In the genomic region with DNA sequence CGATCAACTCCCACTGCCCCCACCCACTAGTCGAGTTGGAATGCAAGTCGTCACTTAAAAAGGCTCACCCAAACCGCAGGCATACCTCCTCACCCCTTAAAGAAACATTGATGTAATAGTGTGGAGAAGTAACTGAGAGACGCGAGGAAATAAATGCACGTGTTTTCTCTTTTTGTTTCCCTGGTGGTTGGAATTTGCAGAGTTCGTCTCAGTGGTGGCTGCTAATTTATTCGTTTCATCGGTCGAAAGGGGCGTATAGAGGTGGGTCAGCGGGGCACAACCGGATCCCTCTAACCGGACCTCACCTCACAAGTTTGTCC, we compare ENCODE assay signal across 11 cellular contexts. TPM values are rescaled to one million over a fixed set of nuclear protein-coding genes. Genes with fewer than 3 reads are reported as not detected.
DNase-seq lines count a peak whose midpoint lies in the region; ATAC-seq and TF ChIP-seq lines count a peak whose summit lies in the region.
"Had no signal": no experiment of that assay in that cellular context is flagged by ENCODE, and none has a peak within 500 bp of the region (broad histone marks: within the 10 kb centered on the region; RNA-seq: fewer than 3 reads in every experiment).

No MANE protein-coding gene starts in this region.

- H3K9me3 Mint-ChIP-seq in endodermal cell (no peaks in the 10 kb centered on the region), nephron (peaks cover 3% of the 10 kb centered on the region)
- H3K9me3 Mint-ChIP-seq: T-helper 2 cell treated with Interferon-gamma antibody and Interleukin-4, amounts not matched to agents 5 μg/mL and 100 μg/mL, for 36 hours had no signal

- TF ChIP-seq CTCF in endodermal cell (conservative IDR thresholded peaks at IDR 0.05) (peak; percentile 59), nephron (IDR thresholded peaks at IDR 0.05; ENCODE audit: unreplicated experiment in 3 of 3) (peak; percentile 26 to 43 (median 35))

- H3K4me1 Mint-ChIP-seq in endodermal cell (peaks cover 18% of the 10 kb centered on the region), nephron (peaks cover 24% of the 10 kb centered on the region)

- DNase-seq in A172 (ENCODE audit: low spot score) (peak; percentile 41), HK-2 (ENCODE audit: unreplicated experiment) (peak; percentile 5), endodermal cell (no peak), DMS79 treated with DMSO at 0.1 percent for 48 hours (lab: John Stamatoyannopoulos, UW) (no peak), NCI-H510A treated with DMSO at 0.1 percent for 48 hours (lab: John Stamatoyannopoulos, UW) (no peak), NCI-H146 (lab: John Stamatoyannopoulos, UW) (no peak)

- H3K4me3 Mint-ChIP-seq in endodermal cell (peak overlapping the region; percentile 58), nephron (peak overlapping the region; percentile 89 to 97 (median 92))

- peak overlapping the region; percentile 78 for H3K27ac ChIP-seq in endodermal cell (ENCODE audit: low read depth, low read length)
- H3K27ac ChIP-seq: HL-60 had no signal

- H3K4me3 ChIP-seq in endodermal cell (ENCODE audit: low read length): peak overlapping the region; percentile 75

- no peaks in the 10 kb centered on the region for H3K9me3 ChIP-seq in endodermal cell (ENCODE audit: control insufficient read depth, low read length)

- 0% methylated on average over 5 to 12 of the region's 15 CpGs for WGBS in endodermal cell (ENCODE audit: insufficient coverage in 1 of 2, insufficient read length in 1 of 2), 2 experiments

- H3K4me1 ChIP-seq in endodermal cell (ENCODE audit: control insufficient read depth, insufficient read depth, low read length): no peaks in the 10 kb centered on the region

- H3K27ac Mint-ChIP-seq in endodermal cell (no peak overlapping the region), nephron (peak overlapping the region; percentile 27 to 81 (median 68))

- peaks cover 85% of the 10 kb centered on the region for H3K27me3 ChIP-seq in endodermal cell (ENCODE audit: control insufficient read depth, insufficient read depth, low read length, poor library complexity, severe bottlenecking)

- H3K36me3 Mint-ChIP-seq in endodermal cell (ENCODE audit: low read depth): no peaks in the 10 kb centered on the region
- H3K36me3 Mint-ChIP-seq in nephron (ENCODE audit: low read depth): no peaks in the 10 kb centered on the region

- H3K27me3 Mint-ChIP-seq in endodermal cell (ENCODE audit: insufficient read depth) (peaks cover 93% of the 10 kb centered on the region), nephron (ENCODE audit: low read depth) (peaks cover 87% of the 10 kb centered on the region)

- no peak for ATAC-seq in GM21423 (IDR thresholded peaks at IDR 0.05; ENCODE audit: unreplicated experiment)
- ATAC-seq: esophagus mucosa had no signal

- no peaks in the 10 kb centered on the region for H3K36me3 ChIP-seq in endodermal cell (ENCODE audit: control insufficient read depth, insufficient read depth, low read length)

- no peak overlapping the region for H3K9ac ChIP-seq in endodermal cell (ENCODE audit: extremely low read depth, low read length, poor library complexity, severe bottlenecking)

RNA-seq across cellular contexts. Expression of a gene that starts 5.1 kb away (rescaled TPM):
- 0.41 TPM in 2 replicates for total RNA-seq in A172 (2014; rRNA removed; shearing (Covaris generic))
- 1 to 10 TPM; 1.4 to 1.6 TPM for total RNA-seq in endodermal cell
- 14.5 TPM for polyA plus RNA-seq in endodermal cell (2013, experiment 1 of 2)
- 12.2 TPM for polyA plus RNA-seq in endodermal cell (2013, experiment 2 of 2)

Comparison
In these comparisons a context has a peak if more than half of its experiments do, and no peak if none do; other contexts are left out.
1. DNase-seq: peak in A172 (single experiment) and HK-2 (single experiment); none in endodermal cell (single experiment), DMS79 treated with DMSO at 0.1 percent for 48 hours (single experiment), NCI-H510A treated with DMSO at 0.1 percent for 48 hours (single experiment) and NCI-H146 (single experiment).